ENCODE assay signal across 8 cellular contexts in the genomic region with DNA sequence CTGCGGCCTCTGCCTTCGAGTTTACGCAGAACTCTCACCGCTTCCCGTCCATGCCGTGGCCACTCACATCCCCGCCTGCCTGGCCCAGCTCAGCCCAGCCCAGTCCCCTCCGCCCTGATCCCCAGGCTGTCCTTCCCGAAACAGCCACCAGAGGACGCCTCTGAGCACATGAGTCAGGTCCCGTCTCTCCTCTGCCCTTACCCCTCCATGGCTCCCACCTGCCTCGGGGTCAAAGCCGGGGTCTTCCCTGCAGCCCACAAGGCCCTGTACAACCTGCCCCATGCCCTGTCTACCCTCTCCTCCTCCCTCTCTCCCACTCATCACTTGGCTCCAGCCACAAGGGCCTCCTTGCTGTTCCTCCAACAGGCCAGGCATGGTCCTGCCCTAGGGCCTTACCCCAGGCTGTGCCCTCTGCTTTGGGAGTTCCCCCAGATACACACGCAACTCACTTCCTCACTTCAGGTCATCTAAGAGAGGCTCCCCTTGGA. TPM values are rescaled to one million over a fixed set of nuclear protein-coding genes. Genes with fewer than 3 reads are reported as not detected.
DNase-seq lines count a peak whose midpoint lies in the region; ATAC-seq and TF ChIP-seq lines count a peak whose summit lies in the region.

No MANE protein-coding gene starts in this region.

- DNase-seq in DMS53 (lab: John Stamatoyannopoulos, UW) (peak; percentile 57), DMS53 treated with DMSO at 0.1 percent for 48 hours (lab: John Stamatoyannopoulos, UW; ENCODE audit: unreplicated experiment) (no peak), RWPE2 (ENCODE audit: low spot score) (peak; percentile 58), heart right ventricle (peak; percentile 80), DMS79 (lab: John Stamatoyannopoulos, UW) (no peak)
- peak; percentile 32 for DNase-seq in activated gamma-delta T cell treated with anti-CD3 and anti-CD28 coated beads, Interleukin-2, amount 50 U/mL, for 16 hours (ENCODE audit: low read depth)
- DNase-seq in stimulated activated CD4-positive, alpha-beta T cell treated with anti-CD3 and anti-CD28 coated beads, Interleukin-12 subunit alpha, Interleukin-12 subunit beta, amount 100 ng/mL, for 24 hours (ENCODE audit: low read depth in 2 of 2), result peak; percentile 32 to 69

- H3K27ac ChIP-seq in RWPE2 (ENCODE audit: poor library complexity, severe bottlenecking), result no peak overlapping the region
- peak overlapping the region in 9 of 10 donors; percentile 34 to 79 (median 65) for H3K27ac ChIP-seq in heart right ventricle

- TF ChIP-seq CTCF in RWPE2 (IDR thresholded peaks at IDR 0.05; ENCODE audit: poor library complexity, severe bottlenecking), result peak; percentile 62
- TF ChIP-seq CTCF in heart right ventricle (IDR thresholded peaks at IDR 0.05), result peak; percentile 69 to 88 (median 79)

- intact Hi-C loops in heart right ventricle (cut with DNase I), result no loop called here

- H3K36me3 ChIP-seq in RWPE2 (ENCODE audit: low read depth) (no peaks in the 10 kb centered on the region), heart right ventricle (no peaks in the 10 kb centered on the region)

- ATAC-seq in RWPE2 (ENCODE audit: low read depth) (peak; percentile 27; the same call in 2 of the 3 replicates), heart right ventricle (peak; percentile 74 to 93 (median 84)), HG02840 (IDR thresholded peaks at IDR 0.05; ENCODE audit: low FRiP score, unreplicated experiment) (no peak)

- 46 to 53% methylated on average over 14 of the region's 14 CpGs for WGBS in heart right ventricle, 2 donors

- H3K4me1 ChIP-seq in RWPE2 (ENCODE audit: insufficient read depth, poor library complexity, severe bottlenecking) (no peaks in the 10 kb centered on the region), heart right ventricle (peaks cover 0 to 38% (median 8%) of the 10 kb centered on the region in 9 donors)

- H3K27me3 ChIP-seq in RWPE2 (ENCODE audit: insufficient read depth, poor library complexity, severe bottlenecking) (no peaks in the 10 kb centered on the region), heart right ventricle (peaks cover 0 to 6% (median 0%) of the 10 kb centered on the region in 7 donors)

- no peak overlapping the region for H3K4me3 ChIP-seq in RWPE2 (ENCODE audit: severe bottlenecking)
- peak overlapping the region in 2 of 10 donors; percentile 5 to 22 for H3K4me3 ChIP-seq in heart right ventricle

- H3K9me3 ChIP-seq in RWPE2 (ENCODE audit: severe bottlenecking) (no peaks in the 10 kb centered on the region), heart right ventricle (no peaks in the 10 kb centered on the region)

RNA-seq across cellular contexts. Expression of a gene that starts 8.1 kb away (rescaled TPM):
- 10 to 100 TPM in 4 of 10 donors, 1 to 10 TPM in 6; 3.4 to 27.9 (median 9.0) TPM for total RNA-seq in heart right ventricle
- 10 to 100 TPM in 1 of 2 donors, 1 to 10 TPM in 1; 9.1 to 12.8 TPM for polyA plus RNA-seq in heart right ventricle

RNA-seq across cellular contexts. Expression of a gene that starts 27.8 kb away (rescaled TPM):
- 1 to 10 TPM in 1 of 10 donors, under 1 TPM in 9; 0.06 to 1.3 (median 0.31) TPM for total RNA-seq in heart right ventricle
- under 1 TPM; 0.15 to 0.29 TPM for polyA plus RNA-seq in heart right ventricle

RNA-seq across cellular contexts. Expression of a gene that starts 32.6 kb away (rescaled TPM):
- 100 to 1,000 TPM in 1 of 10 donors, 10 to 100 TPM in 9; 33.6 to 144 (median 45.7) TPM for total RNA-seq in heart right ventricle
- polyA plus RNA-seq in heart right ventricle, result 100 to 1,000 TPM in 1 of 2 donors, 10 to 100 TPM in 1; 25.7 to 149 TPM

RNA-seq across cellular contexts. Expression of a gene that starts 49.3 kb away (rescaled TPM):
- 100 to 1,000 TPM; 143 to 416 (median 198) TPM for total RNA-seq in heart right ventricle
- 100 to 1,000 TPM in 1 of 2 donors, 10 to 100 TPM in 1; 42.0 to 225 TPM for polyA plus RNA-seq in heart right ventricle

Comparison
In these comparisons a context has a peak if more than half of its experiments do, and no peak if none do; other contexts are left out.
1. DNase-seq: peak in DMS53 (single experiment), RWPE2 (single experiment), activated gamma-delta T cell treated with anti-CD3 and anti-CD28 coated beads, Interleukin-2, amount 50 U/mL, for 16 hours (single experiment), heart right ventricle (2 of 2) and stimulated activated CD4-positive, alpha-beta T cell treated with anti-CD3 and anti-CD28 coated beads, Interleukin-12 subunit alpha, Interleukin-12 subunit beta, amount 100 ng/mL, for 24 hours (2 of 2); none in DMS53 treated with DMSO at 0.1 percent for 48 hours (single experiment) and DMS79 (single experiment).